ENCODE assay signal across 16 cellular contexts in the genomic region with DNA sequence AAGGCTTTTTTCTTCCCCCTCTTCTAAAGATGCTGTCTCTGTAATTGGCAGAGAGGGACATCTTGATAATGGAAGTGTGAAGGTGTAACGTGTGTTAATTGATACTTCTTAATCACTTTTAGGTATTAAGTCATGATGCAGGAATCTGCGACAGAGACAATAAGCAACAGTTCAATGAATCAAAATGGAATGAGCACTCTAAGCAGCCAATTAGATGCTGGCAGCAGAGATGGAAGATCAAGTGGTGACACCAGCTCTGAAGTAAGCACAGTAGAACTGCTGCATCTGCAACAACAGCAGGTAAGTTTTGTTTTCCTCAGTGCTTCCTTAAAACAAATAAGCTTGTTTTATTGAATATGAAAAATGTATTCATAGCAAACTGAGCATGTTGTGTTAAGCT.
"Had no signal": no experiment of that assay in that cellular context is flagged by ENCODE, and none has a peak within 500 bp of the region (broad histone marks: within the 10 kb centered on the region; RNA-seq: fewer than 3 reads in every experiment).

No MANE protein-coding gene starts in this region.

- H3K9me3 Mint-ChIP-seq: activated B cell treated with CpG ODN at 0.5 μM for 24 hours; activated CD4-positive, alpha-beta T cell treated with anti-CD3 and anti-CD28 coated beads, Interleukin-2, amount 10 ng/mL, durations not matched to agents 24 days and 14 days; activated T-cell treated with anti-CD3 and anti-CD28 coated beads, Interleukin-2, amount 50 U/mL, for 4 hours; brain had no signal

- H3K27ac ChIP-seq: cardiac muscle cell had no signal

- H3K36me3 ChIP-seq: cardiac muscle cell had no signal

- H3K36me3 Mint-ChIP-seq: activated naive CD8-positive, alpha-beta T cell; brain had no signal

- ATAC-seq: activated T-cell treated with anti-CD3 and anti-CD28 coated beads, Interleukin-2, amount 50 U/mL, for 4 hours; T-helper 17 cell had no signal

- H3K4me3 ChIP-seq: cardiac muscle cell had no signal

- H3K4me3 Mint-ChIP-seq: activated B cell treated with CpG ODN at 0.5 μM for 24 hours; activated CD4-positive, alpha-beta T cell treated with anti-CD3 and anti-CD28 coated beads, Interleukin-2, amount 10 ng/mL, durations not matched to agents 24 days and 14 days; activated naive CD8-positive, alpha-beta T cell; activated T-cell treated with anti-CD3 and anti-CD28 coated beads, Interleukin-2, amount 50 U/mL, for 4 hours; T-helper 17 cell had no signal

- H3K27ac Mint-ChIP-seq: activated B cell treated with CpG ODN at 0.5 μM for 24 hours; activated CD4-positive, alpha-beta T cell treated with anti-CD3 and anti-CD28 coated beads, Interleukin-2, amount 10 ng/mL, durations not matched to agents 24 days and 14 days; activated naive CD8-positive, alpha-beta T cell; T-helper 17 cell had no signal

- H3K27me3 Mint-ChIP-seq: activated B cell treated with CpG ODN at 0.5 μM for 24 hours; activated CD4-positive, alpha-beta T cell treated with anti-CD3 and anti-CD28 coated beads, Interleukin-2, amount 10 ng/mL, durations not matched to agents 24 days and 14 days; activated naive CD8-positive, alpha-beta T cell; T-helper 17 cell had no signal

- H3K4me1 Mint-ChIP-seq: activated B cell treated with CpG ODN at 0.5 μM for 24 hours; activated CD4-positive, alpha-beta T cell treated with anti-CD3 and anti-CD28 coated beads, Interleukin-2, amount 10 ng/mL, durations not matched to agents 24 days and 14 days; T-helper 17 cell had no signal

- DNase-seq: activated B cell treated with CpG ODN at 0.5 μM for 24 hours; activated CD4-positive, alpha-beta T cell treated with anti-CD3 and anti-CD28 coated beads for 1 hour; activated CD4-positive, alpha-beta T cell treated with anti-CD3 and anti-CD28 coated beads, Interleukin-2, amount 10 ng/mL, durations not matched to agents 24 days and 14 days; activated CD4-positive, alpha-beta T cell treated with anti-CD3 and anti-CD28 coated beads, Interleukin-2, amount 50 U/mL, for 48 hours; activated effector memory CD4-positive, alpha-beta T cell treated with anti-CD3 and anti-CD28 coated beads, Interleukin-2, amount 50 U/mL, for 16 hours; activated naive CD4-positive, alpha-beta T cell treated with Interleukin-2 at 50 U/mL for 16 hours; activated T-cell treated with anti-CD3 and anti-CD28 coated beads, Interleukin-2, amount 50 U/mL, for 4 hours; amygdala; NCI-H226; NCI-H510A treated with DMSO at 0.1 percent for 48 hours; NCI-H774; T-helper 17 cell; T-helper 9 cell had no signal
